ENCODE assay signal across 19 cellular contexts in the genomic region with DNA sequence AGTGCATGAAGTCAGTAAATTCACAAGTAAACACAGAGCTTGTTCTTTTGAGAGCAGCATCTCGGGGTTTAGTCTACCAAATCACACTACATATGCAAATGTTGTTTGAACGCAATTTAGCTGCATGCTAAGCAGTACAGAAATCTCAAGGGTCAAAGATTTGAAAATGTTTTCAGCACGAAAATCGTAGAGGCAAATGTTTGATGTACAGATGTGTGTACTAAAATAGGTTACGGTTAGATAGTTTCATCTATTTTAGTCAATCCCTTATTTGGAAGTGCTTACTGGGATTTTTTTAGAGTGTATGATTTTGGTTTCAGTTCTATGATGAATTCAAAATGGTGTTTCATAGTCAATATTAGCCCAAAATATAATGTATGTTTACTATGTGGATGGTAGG.
DNase-seq lines count a peak whose midpoint lies in the region; ATAC-seq and TF ChIP-seq lines count a peak whose summit lies in the region.
"Had no signal": no experiment of that assay in that cellular context is flagged by ENCODE, and none has a peak within 500 bp of the region (broad histone marks: within the 10 kb centered on the region; RNA-seq: fewer than 3 reads in every experiment).

No MANE protein-coding gene starts in this region.

- H4K20me1 ChIP-seq in DOHH2 (ENCODE audit: control insufficient read depth, insufficient read depth, low read depth, low read length): no peaks in the 10 kb centered on the region
- H4K20me1 ChIP-seq in MM.1S (ENCODE audit: insufficient read depth, low read length): no peaks in the 10 kb centered on the region

- H2AFZ ChIP-seq in MM.1S (ENCODE audit: low read length): peak overlapping the region; percentile 25; the same call in 1 of the 2 replicates
- H2AFZ ChIP-seq: neural progenitor cell had no signal

- H3F3A ChIP-seq in DOHH2 (ENCODE audit: control insufficient read depth, insufficient read depth): no peaks in the 10 kb centered on the region
- peaks cover 12% of the 10 kb centered on the region for H3F3A ChIP-seq in MM.1S (ENCODE audit: insufficient read depth, low read length)

- H3K4me1 ChIP-seq in DOHH2 (ENCODE audit: control insufficient read depth, low read length): peaks cover 23% of the 10 kb centered on the region
- peaks cover 20% of the 10 kb centered on the region for H3K4me1 ChIP-seq in MM.1S (ENCODE audit: low read length)
- H3K4me1 ChIP-seq: breast epithelium, neural progenitor cell had no signal

- H3K79me2 ChIP-seq in DOHH2 (ENCODE audit: control insufficient read depth, low read length) (no peaks in the 10 kb centered on the region), MM.1S (ENCODE audit: low read length) (no peaks in the 10 kb centered on the region)

- H3K9me3 ChIP-seq in DOHH2 (ENCODE audit: control insufficient read depth, insufficient read depth, low read length) (no peaks in the 10 kb centered on the region; the same call in 1 of the 2 replicates), MM.1S (replicated peaks; ENCODE audit: insufficient read depth, low read length) (no peaks in the 10 kb centered on the region)
- H3K9me3 ChIP-seq: breast epithelium had no signal

- H3K27ac ChIP-seq in DOHH2 (ENCODE audit: low read depth, low read length) (peak overlapping the region; percentile 52), MM.1S (ENCODE audit: low read length) (peak overlapping the region; percentile 78)
- H3K27ac ChIP-seq: breast epithelium, neural progenitor cell, WERI-Rb-1 had no signal

- peak; percentile 80 for ATAC-seq in GM18909 (IDR thresholded peaks at IDR 0.05; ENCODE audit: poor library complexity, unreplicated experiment)
- ATAC-seq in HG02763 (IDR thresholded peaks at IDR 0.05; ENCODE audit: unreplicated experiment): peak; percentile 42
- ATAC-seq in GM21619 (IDR thresholded peaks at IDR 0.05; ENCODE audit: unreplicated experiment): no peak
- ATAC-seq: left cardiac atrium; stimulated activated naive CD8-positive, alpha-beta T cell treated with anti-CD3 and anti-CD28 coated beads, Interleukin-15, Interleukin-2, amounts not matched to agents 100 U/mL and 50 U/mL, for 24 hours had no signal

- H3K9ac ChIP-seq in MM.1S (ENCODE audit: low read length): peak overlapping the region; percentile 37; the same call in 1 of the 2 replicates
- H3K9ac ChIP-seq: neural progenitor cell had no signal

- H3K4me2 ChIP-seq in DOHH2 (ENCODE audit: low read length): peak overlapping the region; percentile 52
- peak overlapping the region; percentile 66 for H3K4me2 ChIP-seq in MM.1S (ENCODE audit: low read depth, low read length)
- H3K4me2 ChIP-seq: neural progenitor cell had no signal

- peak; percentile 93 for DNase-seq in MM.1S
- DNase-seq in NCI-H1436 (lab: John Stamatoyannopoulos, UW): no peak
- DNase-seq in NK-92 (lab: John Stamatoyannopoulos, UW; ENCODE audit: unreplicated experiment): no peak
- DNase-seq in NCI-H226: no peak
- DNase-seq: CD4-positive, CD25-positive, alpha-beta regulatory T cell; foreskin melanocyte; left cardiac atrium; midbrain; NCI-H146; NCI-H446; stimulated activated CD4-positive, alpha-beta T cell treated with anti-CD3 and anti-CD28 coated beads, Interleukin-15, amount 100 ng/mL, for 24 hours; stimulated activated naive CD8-positive, alpha-beta T cell treated with anti-CD3 and anti-CD28 coated beads, Interleukin-15, Interleukin-2, amounts not matched to agents 100 U/mL and 50 U/mL, for 24 hours; WERI-Rb-1 had no signal

- H3K9me2 ChIP-seq in DOHH2 (replicated peaks; ENCODE audit: control insufficient read depth, low read length) (no peaks in the 10 kb centered on the region), MM.1S (replicated peaks; ENCODE audit: insufficient read depth, low read length) (no peaks in the 10 kb centered on the region)

- H3K27me3 ChIP-seq in DOHH2 (ENCODE audit: control insufficient read depth, low read length): no peaks in the 10 kb centered on the region
- H3K27me3 ChIP-seq in MM.1S (replicated peaks; ENCODE audit: insufficient read depth, low read length): no peaks in the 10 kb centered on the region
- H3K27me3 ChIP-seq: breast epithelium, neural progenitor cell had no signal

- H3K4me3 ChIP-seq in DOHH2 (ENCODE audit: low read length) (peak overlapping the region; percentile 36), MM.1S (ENCODE audit: low read length) (peak overlapping the region; percentile 25)
- H3K4me3 ChIP-seq: breast epithelium, neural progenitor cell had no signal

- TF ChIP-seq CTCF in DOHH2 (IDR thresholded peaks at IDR 0.05; ENCODE audit: low read depth, low read length, poor library complexity, severe bottlenecking) (no peak), MM.1S (IDR thresholded peaks at IDR 0.05; ENCODE audit: low read length) (no peak)

- H3K36me3 ChIP-seq in DOHH2 (ENCODE audit: control insufficient read depth, low read length): no peaks in the 10 kb centered on the region; the same call in 1 of the 2 replicates
- no peaks in the 10 kb centered on the region for H3K36me3 ChIP-seq in MM.1S (replicated peaks; ENCODE audit: insufficient read depth, low read length)
- H3K36me3 ChIP-seq: breast epithelium, neural progenitor cell, WERI-Rb-1 had no signal
